Comparison of ENCODE assay signal across 36 cellular contexts in the genomic region with DNA sequence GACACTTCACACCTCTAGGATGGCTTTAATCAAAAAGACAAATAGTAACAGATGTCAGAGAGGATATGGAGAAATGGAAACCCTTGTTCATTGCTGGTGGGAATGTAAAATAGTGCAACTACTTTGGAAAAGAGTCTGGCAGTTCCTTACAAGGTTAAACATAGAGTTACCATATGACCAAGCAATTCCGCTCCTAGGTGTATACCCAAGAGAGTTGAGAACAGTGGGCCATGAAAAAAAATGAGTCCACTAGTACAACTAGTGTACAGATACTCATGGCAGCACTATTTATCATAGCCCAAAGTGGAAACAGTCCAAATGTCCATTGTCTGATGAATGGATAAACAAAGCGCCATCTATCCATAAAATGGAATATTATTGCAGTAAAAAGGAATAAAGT. TPM values are rescaled to one million over a fixed set of nuclear protein-coding genes. Genes with fewer than 3 reads are reported as not detected.
"Had no signal": no experiment of that assay in that cellular context is flagged by ENCODE, and none has a peak within 500 bp of the region (broad histone marks: within the 10 kb centered on the region; RNA-seq: fewer than 3 reads in every experiment).

No MANE protein-coding gene starts in this region.

- H3K9me3 ChIP-seq: body of pancreas had no signal

- H3K4me3 ChIP-seq: adrenal gland, body of pancreas, esophagus muscularis mucosa, gastrocnemius medialis, heart left ventricle had no signal

- H3K4me1 Mint-ChIP-seq: activated B cell treated with CpG ODN at 0.5 μM for 24 hours; activated naive CD4-positive, alpha-beta T cell treated with anti-CD3 and anti-CD28 coated beads, Interleukin-2, amount 50 U/mL, for 24 hours; activated naive CD8-positive, alpha-beta T cell treated with anti-CD3 and anti-CD28 coated beads for 36 hours; activated naive CD8-positive, alpha-beta T cell treated with anti-CD3 and anti-CD28 coated beads, Interleukin-2, amount 50 U/mL, for 24 hours had no signal

- H3K27ac Mint-ChIP-seq: activated B cell treated with CpG ODN at 0.5 μM for 24 hours; activated CD8-positive, alpha-beta T cell treated with anti-CD3 and anti-CD28 coated beads for 36 hours; activated naive CD4-positive, alpha-beta T cell treated with anti-CD3 and anti-CD28 coated beads for 36 hours; activated naive CD4-positive, alpha-beta T cell treated with anti-CD3 and anti-CD28 coated beads, Interleukin-2, amount 50 U/mL, for 24 hours; activated naive CD8-positive, alpha-beta T cell treated with anti-CD3 and anti-CD28 coated beads for 36 hours; activated naive CD8-positive, alpha-beta T cell treated with anti-CD3 and anti-CD28 coated beads, Interleukin-2, amount 50 U/mL, for 24 hours; activated T-helper 2 cell treated with anti-CD3 and anti-CD28 coated beads, Interferon-gamma antibody, Interleukin-2, Interleukin-4, amounts not matched to agents 10 μg/mL and 5 μg/mL and 100 μg/mL, durations not matched to agents 14 hours and 24 hours and 36 hours; T-helper 17 cell; T-helper 2 cell treated with Interferon-gamma antibody and Interleukin-4, amounts not matched to agents 5 μg/mL and 100 μg/mL, for 36 hours had no signal

- H3K27me3 ChIP-seq: adrenal gland, body of pancreas, esophagus muscularis mucosa, foreskin keratinocyte, gastrocnemius medialis, heart left ventricle had no signal

- DNase-seq: activated B cell treated with CpG ODN at 0.5 μM for 24 hours; activated CD4-positive, alpha-beta T cell treated with anti-CD3 and anti-CD28 coated beads for 48 hours; activated CD4-positive, alpha-beta T cell treated with anti-CD3 and anti-CD28 coated beads, Interleukin-2, amount 50 U/mL, for 1 hour; activated CD4-positive, alpha-beta T cell treated with anti-CD3 and anti-CD28 coated beads, Interleukin-2, amount 50 U/mL, for 48 hours; activated CD8-positive, alpha-beta memory T cell treated with anti-CD3 and anti-CD28 coated beads for 24 hours; activated CD8-positive, alpha-beta T cell treated with anti-CD3 and anti-CD28 coated beads for 36 hours; activated naive CD4-positive, alpha-beta T cell treated with anti-CD3 and anti-CD28 coated beads for 36 hours; activated naive CD8-positive, alpha-beta T cell treated with anti-CD3 and anti-CD28 coated beads for 36 hours; activated naive CD8-positive, alpha-beta T cell treated with anti-CD3 and anti-CD28 coated beads, Interleukin-2, amount 50 U/mL, for 24 hours; activated T-cell treated with anti-CD3 and anti-CD28 coated beads, Interleukin-2, amount 50 U/mL, for 4 hours; adrenal gland; amygdala; aorta; body of pancreas; caudate nucleus; cortex of kidney; dermis blood vessel endothelial cell; effector CD4-positive, alpha-beta T cell; effector memory CD8-positive, alpha-beta T cell; foreskin keratinocyte; gastrocnemius medialis; glutamatergic neuron; heart left ventricle; T-helper 1 cell; T-helper 17 cell; T1000; WERI-Rb-1 had no signal

- FAIRE-seq: colon, endothelial cell of umbilical vein had no signal

- H3K36me3 ChIP-seq: adrenal gland, gastrocnemius medialis had no signal

- H3K4me3 Mint-ChIP-seq: activated B cell treated with CpG ODN at 0.5 μM for 24 hours; activated CD8-positive, alpha-beta T cell treated with anti-CD3 and anti-CD28 coated beads for 36 hours; activated naive CD4-positive, alpha-beta T cell treated with anti-CD3 and anti-CD28 coated beads for 36 hours; activated naive CD4-positive, alpha-beta T cell treated with anti-CD3 and anti-CD28 coated beads, Interleukin-2, amount 50 U/mL, for 24 hours; activated naive CD8-positive, alpha-beta T cell treated with anti-CD3 and anti-CD28 coated beads for 36 hours; activated naive CD8-positive, alpha-beta T cell treated with anti-CD3 and anti-CD28 coated beads, Interleukin-2, amount 50 U/mL, for 24 hours; activated T-cell treated with anti-CD3 and anti-CD28 coated beads, Interleukin-2, amount 50 U/mL, for 4 hours; effector memory CD8-positive, alpha-beta T cell; T-helper 17 cell; T-helper 2 cell treated with Interferon-gamma antibody and Interleukin-4, amounts not matched to agents 5 μg/mL and 100 μg/mL, for 36 hours had no signal

- H3K27me3 Mint-ChIP-seq: activated B cell treated with CpG ODN at 0.5 μM for 24 hours; activated CD8-positive, alpha-beta T cell treated with anti-CD3 and anti-CD28 coated beads for 36 hours; activated naive CD4-positive, alpha-beta T cell treated with anti-CD3 and anti-CD28 coated beads, Interleukin-2, amount 50 U/mL, for 24 hours; activated naive CD8-positive, alpha-beta T cell treated with anti-CD3 and anti-CD28 coated beads for 36 hours; activated naive CD8-positive, alpha-beta T cell treated with anti-CD3 and anti-CD28 coated beads, Interleukin-2, amount 50 U/mL, for 24 hours; effector memory CD8-positive, alpha-beta T cell; T-helper 17 cell had no signal

- ATAC-seq: activated CD4-positive, CD25-positive, alpha-beta regulatory T cell treated with anti-CD3 and anti-CD28 coated beads, Interleukin-2, amount 50 U/mL, for 24 hours; activated CD8-positive, alpha-beta T cell treated with anti-CD3 and anti-CD28 coated beads for 36 hours; activated naive CD8-positive, alpha-beta T cell treated with anti-CD3 and anti-CD28 coated beads, Interleukin-2, amount 50 U/mL, for 24 hours; activated T-cell treated with anti-CD3 and anti-CD28 coated beads, Interleukin-2, amount 50 U/mL, for 4 hours; body of pancreas; effector memory CD8-positive, alpha-beta T cell; foreskin keratinocyte; gastrocnemius medialis; heart left ventricle; T-helper 17 cell had no signal

- H3K27ac ChIP-seq: adrenal gland, body of pancreas, esophagus muscularis mucosa, foreskin keratinocyte, gastrocnemius medialis, heart left ventricle, WERI-Rb-1 had no signal

- H3K4me1 ChIP-seq: adrenal gland, body of pancreas, foreskin keratinocyte, gastrocnemius medialis had no signal

RNA-seq across cellular contexts. Expression of gene OR1D5, which starts 39.1 kb away (rescaled TPM):
- total RNA-seq: activated B cell treated with CpG ODN at 0.5 μM for 24 hours; activated CD8-positive, alpha-beta T cell treated with anti-CD3 and anti-CD28 coated beads for 36 hours; activated naive CD4-positive, alpha-beta T cell treated with anti-CD3 and anti-CD28 coated beads for 36 hours; activated naive CD8-positive, alpha-beta T cell treated with anti-CD3 and anti-CD28 coated beads for 36 hours; activated T-cell treated with anti-CD3 and anti-CD28 coated beads, Interleukin-2, amount 50 U/mL, for 4 hours; activated T-helper 2 cell treated with anti-CD3 and anti-CD28 coated beads, Interferon-gamma antibody, Interleukin-2, Interleukin-4, amounts not matched to agents 10 μg/mL and 5 μg/mL and 100 μg/mL, durations not matched to agents 14 hours and 24 hours and 36 hours; adrenal gland; aorta; body of pancreas; chondrocyte; dermis blood vessel endothelial cell; endothelial cell of umbilical vein; epithelial cell of proximal tubule; esophagus muscularis mucosa; foreskin keratinocyte; gastrocnemius medialis; heart left ventricle; T-helper 17 cell had no signal
- polyA plus RNA-seq: adrenal gland, aorta, endothelial cell of umbilical vein, foreskin keratinocyte, heart left ventricle had no signal
